24 cellular contexts compared by ENCODE assay signal in the genomic region with DNA sequence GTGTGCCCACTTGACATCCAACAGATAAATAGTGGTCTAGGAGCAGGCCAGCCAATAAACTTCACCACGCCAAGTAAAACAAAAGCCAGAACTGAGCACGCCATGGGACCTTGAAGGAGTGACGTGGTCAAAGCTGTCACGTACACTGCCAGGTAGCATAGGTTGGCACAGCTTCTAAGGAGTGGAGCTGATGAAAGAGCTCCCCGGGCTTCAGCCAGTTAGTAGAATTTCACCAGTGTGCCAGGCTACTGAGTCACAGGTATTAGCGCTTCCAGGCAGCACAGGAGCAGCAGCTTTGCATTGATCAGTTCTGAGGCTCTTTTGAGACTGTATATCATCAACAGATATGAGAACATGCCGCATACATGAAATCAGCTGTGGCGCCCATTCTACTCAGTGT. TPM values are rescaled to one million over a fixed set of nuclear protein-coding genes. Genes with fewer than 3 reads are reported as not detected.
A peak's percentile ranks its signal among the peaks of the same experiment; 100 is the strongest.
DNase-seq lines count a peak whose midpoint lies in the region; ATAC-seq, FAIRE-seq and TF ChIP-seq lines count a peak whose summit lies in the region.
"Had no signal": no experiment of that assay in that cellular context is flagged by ENCODE, and none has a peak within 500 bp of the region (broad histone marks: within the 10 kb centered on the region; RNA-seq: fewer than 3 reads in every experiment).

No MANE protein-coding gene starts in this region.

- no peak overlapping the region for H3K4me3 Mint-ChIP-seq in activated naive CD8-positive, alpha-beta T cell treated with anti-CD3 and anti-CD28 coated beads for 36 hours
- H3K4me3 Mint-ChIP-seq: B cell; CD4-positive, CD25-positive, alpha-beta regulatory T cell; CD8-positive, alpha-beta memory T cell had no signal

- H3K4me1 Mint-ChIP-seq in activated naive CD8-positive, alpha-beta T cell treated with anti-CD3 and anti-CD28 coated beads for 36 hours = peaks cover 6% of the 10 kb centered on the region
- H3K4me1 Mint-ChIP-seq: B cell; CD4-positive, CD25-positive, alpha-beta regulatory T cell; CD8-positive, alpha-beta memory T cell had no signal

- TF ChIP-seq CTCF in bronchial epithelial cell (IDR thresholded peaks at IDR 0.05; ENCODE audit: insufficient read depth, low read length, severe bottlenecking) (no peak), psoas muscle (IDR thresholded peaks at IDR 0.05) (no peak)

- ATAC-seq in left ventricle myocardium superior (peak; percentile 12), Right ventricle myocardium inferior (no peak), psoas muscle (peak; percentile 36 to 64 (median 46))
- ATAC-seq: GM12878 had no signal

- DNase-seq in left ventricle myocardium superior = no peak
- DNase-seq in Right ventricle myocardium inferior (ENCODE audit: missing footprints) = no peak
- DNase-seq in bronchial epithelial cell (ENCODE audit: low read depth) = no peak
- no peak for DNase-seq in psoas muscle
- no peak for DNase-seq in NCI-H1417 treated with DMSO at 0.1 percent for 48 hours (lab: John Stamatoyannopoulos, UW)
- no peak for DNase-seq in activated naive CD8-positive, alpha-beta T cell treated with anti-CD3 and anti-CD28 coated beads for 36 hours
- DNase-seq: CD4-positive, CD25-positive, alpha-beta regulatory T cell; CD8-positive, alpha-beta memory T cell; DMS 273 treated with DMSO at 0.1 percent for 48 hours; DMS79; EL; GDM1; GM23248; H7; HCEC 1CT had no signal

- peaks cover 21% of the 10 kb centered on the region for H3K36me3 ChIP-seq in bronchial epithelial cell (ENCODE audit: control insufficient read depth, insufficient read depth, low read length)
- peaks cover 6 to 72% of the 10 kb centered on the region in 2 donors for H3K36me3 ChIP-seq in psoas muscle (ENCODE audit: insufficient read depth in 1 of 2, low read depth in 1 of 2)

- H3K27ac ChIP-seq in psoas muscle = no peak overlapping the region
- H3K27ac ChIP-seq: 22Rv1, BLaER1, C4-2B, GM23248 had no signal

- H3K36me3 Mint-ChIP-seq in activated naive CD8-positive, alpha-beta T cell treated with anti-CD3 and anti-CD28 coated beads for 36 hours = peaks cover 56% of the 10 kb centered on the region
- H3K36me3 Mint-ChIP-seq: CD4-positive, CD25-positive, alpha-beta regulatory T cell had no signal

- FAIRE-seq in bronchial epithelial cell (lab: Jason Lieb, UNC) = peak; percentile 36
- FAIRE-seq: A204.1, D721Med, GM12878, GM19239, H1 had no signal

- H3K27me3 ChIP-seq in bronchial epithelial cell (ENCODE audit: control insufficient read depth, insufficient read depth, low read length) (no peaks in the 10 kb centered on the region), psoas muscle (ENCODE audit: insufficient read depth in 3 of 3, low read length in 2 of 3) (no peaks in the 10 kb centered on the region)
- H3K27me3 ChIP-seq: BLaER1 had no signal

- no peaks in the 10 kb centered on the region for H3K27me3 Mint-ChIP-seq in activated naive CD8-positive, alpha-beta T cell treated with anti-CD3 and anti-CD28 coated beads for 36 hours
- H3K27me3 Mint-ChIP-seq: B cell; CD4-positive, CD25-positive, alpha-beta regulatory T cell had no signal

- peaks cover 2% of the 10 kb centered on the region for H3K9me3 Mint-ChIP-seq in activated naive CD8-positive, alpha-beta T cell treated with anti-CD3 and anti-CD28 coated beads for 36 hours
- H3K9me3 Mint-ChIP-seq: CD8-positive, alpha-beta memory T cell had no signal

- no peak overlapping the region for H3K27ac Mint-ChIP-seq in activated naive CD8-positive, alpha-beta T cell treated with anti-CD3 and anti-CD28 coated beads for 36 hours
- H3K27ac Mint-ChIP-seq: B cell; CD4-positive, CD25-positive, alpha-beta regulatory T cell; CD8-positive, alpha-beta memory T cell had no signal

- peaks cover 4% of the 10 kb centered on the region for H3K4me1 ChIP-seq in psoas muscle
- H3K4me1 ChIP-seq: BLaER1 had no signal

- 86 to 92% (median 87%) methylated on average over 8 of the region's 8 CpGs for whole genome bisulfite sequencing in psoas muscle, 3 donors

- no peaks in the 10 kb centered on the region for H3K9me3 ChIP-seq in psoas muscle
- H3K9me3 ChIP-seq: BLaER1 had no signal

- intact Hi-C loops in left ventricle myocardium superior (cut with micrococcal nuclease) = no loop called here
- intact Hi-C loops in Right ventricle myocardium inferior (cut with DNase I) = no loop called here
- intact Hi-C loops in psoas muscle (cut with DNase I) = no loop called here

- no peak overlapping the region for H3K4me3 ChIP-seq in bronchial epithelial cell (ENCODE audit: low read depth, low read length)
- no peak overlapping the region for H3K4me3 ChIP-seq in psoas muscle
- H3K4me3 ChIP-seq: BLaER1, GM12878, GM23248 had no signal

RNA-seq across cellular contexts. Expression of gene VLDLR, which starts 19.4 kb away (rescaled TPM):
- 132 TPM for total RNA-seq in left ventricle myocardium superior
- 134 TPM for total RNA-seq in Right ventricle myocardium inferior
- 26.9 and 48.5 TPM in 2 replicates for total RNA-seq in bronchial epithelial cell
- total RNA-seq in psoas muscle = 10 to 100 TPM; 20.3 to 34.4 (median 28.3) TPM
- 10 to 100 TPM in 1 of 3 donors, 1 to 10 TPM in 2; 7.9 to 10.3 (median 8.5) TPM for polyA plus RNA-seq in psoas muscle
- 1 to 10 TPM; 8.7 to 9.3 TPM for total RNA-seq in activated naive CD8-positive, alpha-beta T cell treated with anti-CD3 and anti-CD28 coated beads for 36 hours
- total RNA-seq: B cell; CD4-positive, CD25-positive, alpha-beta regulatory T cell had no signal
- polyA plus RNA-seq: CD4-positive, CD25-positive, alpha-beta regulatory T cell had no signal
